ENCODE assay signal across 9 cellular contexts in genomic region chr17:42520540-42520951, GRCh38. TPM values are rescaled to one million over a fixed set of nuclear protein-coding genes. Genes with fewer than 3 reads are reported as not detected.
A peak's percentile ranks its signal among the peaks of the same experiment; 100 is the strongest.
DNase-seq lines count a peak whose midpoint lies in the region; ATAC-seq and TF ChIP-seq lines count a peak whose summit lies in the region.
"Had no signal": no experiment of that assay in that cellular context is flagged by ENCODE, and none has a peak within 500 bp of the region (broad histone marks: within the 10 kb centered on the region; RNA-seq: fewer than 3 reads in every experiment).

No MANE protein-coding gene starts in this region.

- intact Hi-C loops in activated CD4-positive, alpha-beta T cell treated with anti-CD3 and anti-CD28 coated beads for 36 hours (cut with DNase I, micrococcal nuclease) = no loop called here
- intact Hi-C loops in right cardiac atrium (cut with DNase I) = loop anchor here in 1 of 4 donors (10.0 kb wide), 1 partner anchor 86 kb away; no protein-coding TSS in a partner anchor

- no peak overlapping the region for H3K4me3 Mint-ChIP-seq in activated CD4-positive, alpha-beta T cell treated with anti-CD3 and anti-CD28 coated beads for 36 hours
- no peak overlapping the region for H3K4me3 Mint-ChIP-seq in WTC11
- H3K4me3 Mint-ChIP-seq: CD8-positive, alpha-beta memory T cell had no signal

- in situ Hi-C loops in ACHN (cut with HindIII; ENCODE audit: low pct_ligation_motif_present, low pct_unique_long_range_greater_than_20kb, low sequenced_read_pairs) = loop anchor here (10.0 kb wide), 1 partner anchor 206 kb away; no protein-coding TSS in a partner anchor

- H3K27ac ChIP-seq in right cardiac atrium (ENCODE audit: low read length) = peak overlapping the region; percentile 99
- H3K27ac ChIP-seq in substantia nigra (ENCODE audit: low read depth, low read length, poor library complexity, severe bottlenecking) = peak overlapping the region; percentile 77

- H3K4me1 Mint-ChIP-seq in activated CD4-positive, alpha-beta T cell treated with anti-CD3 and anti-CD28 coated beads for 36 hours = peaks cover 14% of the 10 kb centered on the region
- peaks cover 19% of the 10 kb centered on the region for H3K4me1 Mint-ChIP-seq in WTC11

- H3K27ac Mint-ChIP-seq in activated CD4-positive, alpha-beta T cell treated with anti-CD3 and anti-CD28 coated beads for 36 hours = no peak overlapping the region
- H3K27ac Mint-ChIP-seq in WTC11 = no peak overlapping the region
- H3K27ac Mint-ChIP-seq: CD8-positive, alpha-beta memory T cell had no signal

- ATAC-seq in activated CD4-positive, alpha-beta T cell treated with anti-CD3 and anti-CD28 coated beads for 36 hours = no peak
- ATAC-seq in WTC11 = no peak
- ATAC-seq in right cardiac atrium = no peak

- no peaks in the 10 kb centered on the region for H3K27me3 ChIP-seq in right cardiac atrium (ENCODE audit: control insufficient read depth, insufficient read depth)

- CTCF ChIA-PET in activated CD4-positive, alpha-beta T cell treated with anti-CD3 and anti-CD28 coated beads for 36 hours (lab: Charles Lee) = interaction anchor here (0.6 to 3.9 kb wide), 10 partner anchors 13 to 384 kb away, joined by 3 to 18 read pairs (median 4); partner anchors contain the start of genes CAVIN1 and NAGLU
- CTCF ChIA-PET in WTC11 (lab: Charles Lee) = interaction anchor here (0.6 to 2.3 kb wide), 15 partner anchors 10 to 333 kb away, joined by 3 to 12 read pairs (median 5); partner anchors contain the start of genes CAVIN1 and PSMC3IP

- H3K27me3 Mint-ChIP-seq in activated CD4-positive, alpha-beta T cell treated with anti-CD3 and anti-CD28 coated beads for 36 hours = peaks cover 2% of the 10 kb centered on the region
- H3K27me3 Mint-ChIP-seq in WTC11 (ENCODE audit: low read depth) = peaks cover 4% of the 10 kb centered on the region

- H3K4me1 ChIP-seq in right cardiac atrium (ENCODE audit: control insufficient read depth, insufficient read depth, low read length) = peaks cover 43% of the 10 kb centered on the region

- WGBS in right cardiac atrium = 33% methylated on average over 9 of the region's 9 CpGs

- H3K9me3 ChIP-seq in right cardiac atrium (ENCODE audit: control insufficient read depth, low read length) = no peaks in the 10 kb centered on the region

- no peaks in the 10 kb centered on the region for H3K9me3 Mint-ChIP-seq in activated CD4-positive, alpha-beta T cell treated with anti-CD3 and anti-CD28 coated beads for 36 hours (ENCODE audit: low read depth)
- no peaks in the 10 kb centered on the region for H3K9me3 Mint-ChIP-seq in WTC11
- H3K9me3 Mint-ChIP-seq: CD8-positive, alpha-beta memory T cell had no signal

- POLR2A ChIA-PET in activated CD4-positive, alpha-beta T cell treated with anti-CD3 and anti-CD28 coated beads for 36 hours (lab: Charles Lee) = interaction anchor here (0.7 to 0.9 kb wide), 2 partner anchors 9 to 106 kb away, joined by 3 read pairs; no protein-coding TSS in a partner anchor
- POLR2A ChIA-PET in WTC11 (lab: Charles Lee) = interaction anchor here (1.0 to 1.2 kb wide), 4 partner anchors 15 to 98 kb away, joined by 3 to 4 read pairs (median 3); partner anchors contain the start of genes CAVIN1 and NAGLU

- H3K36me3 Mint-ChIP-seq in activated CD4-positive, alpha-beta T cell treated with anti-CD3 and anti-CD28 coated beads for 36 hours (ENCODE audit: low read depth) = peaks cover 11% of the 10 kb centered on the region
- H3K36me3 Mint-ChIP-seq in WTC11 = peaks cover 10% of the 10 kb centered on the region

- H3K4me3 ChIP-seq in right cardiac atrium (ENCODE audit: low read length) = no peak overlapping the region

- no peak for TF ChIP-seq CTCF in WTC11 (IDR thresholded peaks at IDR 0.05)

- DNase-seq in activated CD4-positive, alpha-beta T cell treated with anti-CD3 and anti-CD28 coated beads for 36 hours = peak; percentile 53
- no peak for DNase-seq in activated CD4-positive, alpha-beta T cell treated with anti-CD3 and anti-CD28 coated beads, Interleukin-2, amount 50 U/mL, for 4 hours
- DNase-seq in WTC11 (ENCODE audit: low spot score) (peak; percentile 34), right cardiac atrium (peak in 2 of 3 donors; percentile 70 to 78), substantia nigra (lab: John Stamatoyannopoulos, UW) (no peak), ureter (ENCODE audit: low spot score) (no peak), ACHN (no peak), DMS153 (lab: John Stamatoyannopoulos, UW) (no peak)

TF ChIP-seq in WTC11, 78 proteins besides CTCF, POLR2A, EP300 and RAD21:
- TF ChIP-seq ZNF121 (CRISPR knock-in tag; IDR thresholded peaks at IDR 0.05) (no peak), ERG (CRISPR knock-in tag; IDR thresholded peaks at IDR 0.05) (no peak), EMX1 (CRISPR knock-in tag; IDR thresholded peaks at IDR 0.05) (no peak), CREM (CRISPR knock-in tag; IDR thresholded peaks at IDR 0.05) (no peak), JUN (CRISPR knock-in tag; IDR thresholded peaks at IDR 0.05) (no peak)
- TF ChIP-seq, protein P1, sequence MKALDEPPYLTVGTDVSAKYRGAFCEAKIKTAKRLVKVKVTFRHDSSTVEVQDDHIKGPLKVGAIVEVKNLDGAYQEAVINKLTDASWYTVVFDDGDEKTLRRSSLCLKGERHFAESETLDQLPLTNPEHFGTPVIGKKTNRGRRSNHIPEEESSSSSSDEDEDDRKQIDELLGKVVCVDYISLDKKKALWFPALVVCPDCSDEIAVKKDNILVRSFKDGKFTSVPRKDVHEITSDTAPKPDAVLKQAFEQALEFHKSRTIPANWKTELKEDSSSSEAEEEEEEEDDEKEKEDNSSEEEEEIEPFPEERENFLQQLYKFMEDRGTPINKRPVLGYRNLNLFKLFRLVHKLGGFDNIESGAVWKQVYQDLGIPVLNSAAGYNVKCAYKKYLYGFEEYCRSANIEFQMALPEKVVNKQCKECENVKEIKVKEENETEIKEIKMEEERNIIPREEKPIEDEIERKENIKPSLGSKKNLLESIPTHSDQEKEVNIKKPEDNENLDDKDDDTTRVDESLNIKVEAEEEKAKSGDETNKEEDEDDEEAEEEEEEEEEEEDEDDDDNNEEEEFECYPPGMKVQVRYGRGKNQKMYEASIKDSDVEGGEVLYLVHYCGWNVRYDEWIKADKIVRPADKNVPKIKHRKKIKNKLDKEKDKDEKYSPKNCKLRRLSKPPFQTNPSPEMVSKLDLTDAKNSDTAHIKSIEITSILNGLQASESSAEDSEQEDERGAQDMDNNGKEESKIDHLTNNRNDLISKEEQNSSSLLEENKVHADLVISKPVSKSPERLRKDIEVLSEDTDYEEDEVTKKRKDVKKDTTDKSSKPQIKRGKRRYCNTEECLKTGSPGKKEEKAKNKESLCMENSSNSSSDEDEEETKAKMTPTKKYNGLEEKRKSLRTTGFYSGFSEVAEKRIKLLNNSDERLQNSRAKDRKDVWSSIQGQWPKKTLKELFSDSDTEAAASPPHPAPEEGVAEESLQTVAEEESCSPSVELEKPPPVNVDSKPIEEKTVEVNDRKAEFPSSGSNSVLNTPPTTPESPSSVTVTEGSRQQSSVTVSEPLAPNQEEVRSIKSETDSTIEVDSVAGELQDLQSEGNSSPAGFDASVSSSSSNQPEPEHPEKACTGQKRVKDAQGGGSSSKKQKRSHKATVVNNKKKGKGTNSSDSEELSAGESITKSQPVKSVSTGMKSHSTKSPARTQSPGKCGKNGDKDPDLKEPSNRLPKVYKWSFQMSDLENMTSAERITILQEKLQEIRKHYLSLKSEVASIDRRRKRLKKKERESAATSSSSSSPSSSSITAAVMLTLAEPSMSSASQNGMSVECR (CRISPR knock-in tag; IDR thresholded peaks at IDR 0.05; ENCODE audit: borderline replicate concordance) = no peak

RNA-seq across cellular contexts. Expression of gene NAGLU, which starts 15.5 kb away (rescaled TPM):
- total RNA-seq in activated CD4-positive, alpha-beta T cell treated with anti-CD3 and anti-CD28 coated beads for 36 hours = 10 to 100 TPM in 1 of 2 experiments, 1 to 10 TPM in 1; 9.7 to 12.5 TPM
- 28.9 to 39.3 TPM (median 30.4 TPM) in 3 replicates for total RNA-seq in WTC11 (2021)
- 10 to 100 TPM; 11.3 to 18.8 (median 15.0) TPM for total RNA-seq in right cardiac atrium
- 13.7 TPM for polyA plus RNA-seq in right cardiac atrium
- 33.1 TPM for total RNA-seq in ureter

RNA-seq across cellular contexts. Expression of gene HSD17B1, which starts 32.2 kb away (rescaled TPM):
- total RNA-seq in activated CD4-positive, alpha-beta T cell treated with anti-CD3 and anti-CD28 coated beads for 36 hours = under 1 TPM; 0.35 to 0.41 TPM
- 1.5 to 1.6 TPM (median 1.5 TPM) in 3 replicates for total RNA-seq in WTC11 (2021)
- 1 to 10 TPM; 1.2 to 1.6 (median 1.4) TPM for total RNA-seq in right cardiac atrium
- 2.5 TPM for polyA plus RNA-seq in right cardiac atrium
- total RNA-seq in ureter = 3.6 TPM

RNA-seq across cellular contexts. Expression of gene COASY, which starts 41.4 kb away (rescaled TPM):
- total RNA-seq in activated CD4-positive, alpha-beta T cell treated with anti-CD3 and anti-CD28 coated beads for 36 hours = 100 to 1,000 TPM in 1 of 2 experiments, 10 to 100 TPM in 1; 83.3 to 105 TPM
- 106 to 131 TPM (median 113 TPM) in 3 replicates for total RNA-seq in WTC11 (2021)
- total RNA-seq in right cardiac atrium = 10 to 100 TPM; 32.4 to 45.5 (median 40.0) TPM
- 30.2 TPM for polyA plus RNA-seq in right cardiac atrium
- total RNA-seq in ureter = 77.0 TPM

RNA-seq across cellular contexts. Expression of gene MLX, which starts 46.4 kb away (rescaled TPM):
- 10 to 100 TPM; 38.7 to 40.7 TPM for total RNA-seq in activated CD4-positive, alpha-beta T cell treated with anti-CD3 and anti-CD28 coated beads for 36 hours
- total RNA-seq in WTC11 (2021) (26.9 to 34.9 TPM (median 30.1 TPM) in 3 replicates), right cardiac atrium (10 to 100 TPM; 46.9 to 63.8 (median 54.2) TPM), ureter (53.8 TPM)
- 65.0 TPM for polyA plus RNA-seq in right cardiac atrium

RNA-seq across cellular contexts. Expression of gene PSMC3IP, which starts 57.0 kb away (rescaled TPM):
- total RNA-seq in activated CD4-positive, alpha-beta T cell treated with anti-CD3 and anti-CD28 coated beads for 36 hours = 10 to 100 TPM; 27.0 to 28.9 TPM
- total RNA-seq in WTC11 (2021) (20.1 to 23.3 TPM (median 21.6 TPM) in 3 replicates), right cardiac atrium (1 to 10 TPM; 1.4 to 3.3 (median 2.5) TPM), ureter (4.3 TPM)
- polyA plus RNA-seq in right cardiac atrium = 2.2 TPM

Comparison
In these comparisons a context has a peak if more than half of its experiments do, and no peak if none do; other contexts are left out.
1. DNase-seq: peak in activated CD4-positive, alpha-beta T cell treated with anti-CD3 and anti-CD28 coated beads for 36 hours (single experiment), WTC11 (single experiment) and right cardiac atrium (2 of 3); none in activated CD4-positive, alpha-beta T cell treated with anti-CD3 and anti-CD28 coated beads, Interleukin-2, amount 50 U/mL, for 4 hours (0 of 2), substantia nigra (0 of 49), ureter (single experiment), ACHN (single experiment) and DMS153 (single experiment).